ENCODE assay signal across 1 cellular context in the genomic region with DNA sequence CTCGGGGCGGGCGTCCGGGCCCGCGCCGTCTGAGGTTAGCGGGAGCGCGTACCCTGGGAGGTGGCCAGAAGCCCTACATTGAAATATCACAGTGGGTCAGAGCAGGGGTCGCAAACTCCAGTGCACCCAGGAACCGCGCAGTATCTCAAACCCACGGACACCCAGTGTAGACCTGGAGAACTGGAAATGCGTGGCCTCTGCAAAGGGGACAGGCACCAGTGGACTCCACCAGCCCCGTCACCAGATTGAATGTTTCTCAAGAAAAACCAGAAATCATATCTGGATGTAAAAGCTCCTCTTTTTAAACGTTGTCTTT.
TF ChIP-seq lines count a peak whose summit lies in the region.

No MANE protein-coding gene starts in this region.

TF ChIP-seq in endothelial cell of umbilical vein, 7 proteins besides CTCF, POLR2A, EP300 and RAD21 (continued from another document):
- TF ChIP-seq, protein P1, sequence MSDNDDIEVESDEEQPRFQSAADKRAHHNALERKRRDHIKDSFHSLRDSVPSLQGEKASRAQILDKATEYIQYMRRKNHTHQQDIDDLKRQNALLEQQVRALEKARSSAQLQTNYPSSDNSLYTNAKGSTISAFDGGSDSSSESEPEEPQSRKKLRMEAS (IDR thresholded peaks at IDR 0.05; ENCODE audit: insufficient read depth, insufficient read length), result no peak
- no peak for TF ChIP-seq FOS (IDR thresholded peaks at IDR 0.05; ENCODE audit: borderline replicate concordance, insufficient read depth, low read length)
